In genomic region chr12:54217774-54218221, GRCh38 we compare ENCODE assay signal across 1 cellular context.
TF ChIP-seq lines count a peak whose summit lies in the region.

No MANE protein-coding gene starts in this region.

TF ChIP-seq in SK-N-SH, 30 proteins besides CTCF, POLR2A, EP300 and RAD21 (continued from another document):
- TF ChIP-seq REST (IDR thresholded peaks at IDR 0.05; ENCODE audit: low read depth, low read length) (no peak), MXI1 (IDR thresholded peaks at IDR 0.05; ENCODE audit: low read depth, low read length) (no peak), RFX5 (IDR thresholded peaks at IDR 0.05; ENCODE audit: low read length) (no peak), SMC3 (IDR thresholded peaks at IDR 0.05; ENCODE audit: low read depth, low read length) (no peak), ZBTB33 (IDR thresholded peaks at IDR 0.05; ENCODE audit: borderline replicate concordance, low read depth) (no peak), SIN3A (IDR thresholded peaks at IDR 0.05; ENCODE audit: borderline replicate concordance, low read depth, low read length) (no peak), USF1 (IDR thresholded peaks at IDR 0.05; ENCODE audit: borderline replicate concordance, low read depth) (no peak), POLR2AphosphoS5 (IDR thresholded peaks at IDR 0.05; ENCODE audit: low read depth, low read length) (no peak), JUND (IDR thresholded peaks at IDR 0.05) (no peak)
